34 cellular contexts compared by ENCODE assay signal in genomic region chr7:68272507-68272906, GRCh38.
"Had no signal": no experiment of that assay in that cellular context is flagged by ENCODE, and none has a peak within 500 bp of the region (broad histone marks: within the 10 kb centered on the region; RNA-seq: fewer than 3 reads in every experiment).

No MANE protein-coding gene starts in this region.

- H3K27ac ChIP-seq: adrenal gland, ascending aorta, body of pancreas, brain microvascular endothelial cell, breast epithelium, cardiac muscle cell had no signal

- DNase-seq: activated effector memory CD4-positive, alpha-beta T cell treated with anti-CD3 and anti-CD28 coated beads, Interleukin-2, amount 50 U/mL, for 16 hours; activated effector memory CD4-positive, alpha-beta T cell treated with Interleukin-2 at 50 U/mL for 16 hours; activated gamma-delta T cell; activated gamma-delta T cell treated with Interleukin-2 at 50 U/mL for 16 hours; activated naive CD4-positive, alpha-beta T cell; activated naive CD4-positive, alpha-beta T cell treated with anti-CD3 and anti-CD28 coated beads for 36 hours; activated naive CD4-positive, alpha-beta T cell treated with anti-CD3 and anti-CD28 coated beads, Interleukin-2, amount 10 ng/mL, durations not matched to agents 7 days and 5 days; activated naive CD4-positive, alpha-beta T cell treated with anti-CD3 and anti-CD28 coated beads, Interleukin-2, amount 50 U/mL, for 16 hours; activated naive CD4-positive, alpha-beta T cell treated with Interleukin-2 at 50 U/mL for 16 hours; activated naive CD8-positive, alpha-beta T cell treated with anti-CD3 and anti-CD28 coated beads for 36 hours; activated naive CD8-positive, alpha-beta T cell treated with anti-CD3 and anti-CD28 coated beads, Interleukin-2, amount 10 ng/mL, durations not matched to agents 7 days and 5 days; activated naive CD8-positive, alpha-beta T cell treated with anti-CD3 and anti-CD28 coated beads, Interleukin-2, amount 50 U/mL, for 24 hours; activated T-cell treated with anti-CD3 and anti-CD28 coated beads, Interleukin-2, amount 50 U/mL, for 1 hour; activated T-cell treated with anti-CD3 and anti-CD28 coated beads, Interleukin-2, amount 50 U/mL, for 24 hours; activated T-cell treated with anti-CD3 and anti-CD28 coated beads, Interleukin-2, amount 50 U/mL, for 4 hours; activated T-cell treated with anti-CD3 and anti-CD28 coated beads, Interleukin-2, amount 50 U/mL, for 48 hours; activated T-cell treated with anti-CD3 and anti-CD28 coated beads, Interleukin-2, amount 50 U/mL, for 72 hours; adrenal gland; amniotic stem cell; amygdala; anterior cingulate cortex; aorta; body of pancreas; brain microvascular endothelial cell; caudate nucleus; central memory CD4-positive, alpha-beta T cell; cerebellar nuclear complex had no signal

- H3K27me3 ChIP-seq: adrenal gland, ascending aorta, body of pancreas, brain microvascular endothelial cell, breast epithelium, cardiac muscle cell had no signal

- H3K4me3 ChIP-seq: adrenal gland, ascending aorta, body of pancreas, breast epithelium, cardiac muscle cell had no signal

- ATAC-seq: activated naive CD4-positive, alpha-beta T cell treated with anti-CD3 and anti-CD28 coated beads, Interleukin-2, amount 50 U/mL, for 72 hours; activated naive CD8-positive, alpha-beta T cell treated with anti-CD3 and anti-CD28 coated beads, Interleukin-2, amount 50 U/mL, for 24 hours; activated T-cell treated with anti-CD3 and anti-CD28 coated beads, Interleukin-2, amount 50 U/mL, for 4 hours; activated T-cell treated with anti-CD3 and anti-CD28 coated beads, Interleukin-2, amount 50 U/mL, for 72 hours; activated T-helper 17 cell treated with anti-CD3 and anti-CD28 coated beads, Interleukin-2, amount 50 U/mL, for 72 hours; body of pancreas had no signal

- FAIRE-seq: astrocyte, bronchial epithelial cell had no signal

- H3K4me1 ChIP-seq: adrenal gland, ascending aorta, body of pancreas, breast epithelium had no signal

- H3K36me3 ChIP-seq: adrenal gland, ascending aorta, brain microvascular endothelial cell, breast epithelium, cardiac muscle cell had no signal

- H3K9me3 ChIP-seq: adrenal gland, ascending aorta, body of pancreas, breast epithelium had no signal
